ENCODE assay signal across 18 cellular contexts in genomic region chr1:3329640-3330281, GRCh38.
"Had no signal": no experiment of that assay in that cellular context is flagged by ENCODE, and none has a peak within 500 bp of the region (broad histone marks: within the 10 kb centered on the region; RNA-seq: fewer than 3 reads in every experiment).

No MANE protein-coding gene starts in this region.

- H3K36me3 ChIP-seq: esophagus squamous epithelium, vagina had no signal

- FAIRE-seq: islet of Langerhans had no signal

- H3K4me1 ChIP-seq: esophagus squamous epithelium, vagina had no signal

- H3K79me2 ChIP-seq: hepatocyte had no signal

- H3K4me2 ChIP-seq: hepatocyte had no signal

- H3K4me3 ChIP-seq: esophagus squamous epithelium, hepatocyte, lung, vagina had no signal

- DNase-seq: activated CD4-positive, alpha-beta T cell treated with anti-CD3 and anti-CD28 coated beads, Interleukin-2, amount 10 ng/mL, durations not matched to agents 24 days and 14 days; activated CD8-positive, alpha-beta T cell treated with anti-CD3 and anti-CD28 coated beads for 36 hours; activated naive CD4-positive, alpha-beta T cell treated with anti-CD3 and anti-CD28 coated beads for 36 hours; activated T-cell treated with anti-CD3 and anti-CD28 coated beads, Interleukin-2, amount 50 U/mL, for 24 hours; dermis blood vessel endothelial cell; effector memory CD8-positive, alpha-beta T cell; esophagus squamous epithelium; left colon; nucleus accumbens; posterior cingulate gyrus; stimulated activated CD4-positive, alpha-beta T cell treated with anti-CD3 and anti-CD28 coated beads, Interleukin-2, amount 100 ng/mL, for 24 hours; stimulated activated naive CD4-positive, alpha-beta T cell treated with Interleukin-2 at 50 U/mL for 16 hours; trophoblast cell had no signal

- H2AFZ ChIP-seq: hepatocyte had no signal

- H3K27ac ChIP-seq: esophagus squamous epithelium, hepatocyte, vagina had no signal

- H3K27me3 ChIP-seq: hepatocyte, vagina had no signal

- H3K9me3 ChIP-seq: esophagus squamous epithelium, vagina had no signal

- ATAC-seq: activated CD8-positive, alpha-beta T cell treated with anti-CD3 and anti-CD28 coated beads for 36 hours; effector memory CD8-positive, alpha-beta T cell; left colon; natural killer cell treated with Interleukin-12 subunit alpha and Interleukin-12 subunit beta and Interleukin-15 and Interleukin-18, amount 100 ng/mL, for 72 hours had no signal
